Comparison of ENCODE assay signal across 18 cellular contexts in the genomic region with DNA sequence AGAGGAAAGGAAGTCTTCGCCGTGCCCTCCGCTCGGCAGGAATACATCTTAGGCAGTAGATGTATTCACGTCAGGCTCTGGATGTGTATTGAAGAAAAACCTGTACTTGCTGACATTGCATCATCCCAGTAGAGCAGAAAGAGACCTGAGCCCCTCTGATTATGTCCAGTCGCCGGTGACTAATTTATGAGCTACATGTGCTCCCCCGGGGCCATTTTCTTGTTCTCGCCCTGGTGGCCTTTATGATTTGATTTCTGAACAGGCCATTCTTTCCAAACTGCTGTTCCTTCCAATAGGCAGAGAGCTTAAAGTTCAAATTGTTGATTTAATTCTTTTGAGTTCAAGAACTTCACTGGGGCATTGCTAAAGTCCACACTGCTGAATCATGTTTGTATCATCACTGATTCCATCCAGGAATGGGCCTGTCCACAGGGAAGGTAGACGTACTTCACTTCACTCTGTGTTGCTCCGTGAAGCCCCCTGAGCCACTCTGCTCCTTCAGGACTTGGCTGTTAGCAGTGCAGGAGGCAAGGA.
A peak's percentile ranks its signal among the peaks of the same experiment; 100 is the strongest.
DNase-seq lines count a peak whose midpoint lies in the region; ATAC-seq and TF ChIP-seq lines count a peak whose summit lies in the region.
"Had no signal": no experiment of that assay in that cellular context is flagged by ENCODE, and none has a peak within 500 bp of the region (broad histone marks: within the 10 kb centered on the region; RNA-seq: fewer than 3 reads in every experiment).

No MANE protein-coding gene starts in this region.

- no peaks in the 10 kb centered on the region for H4K20me1 ChIP-seq in PC-3 (ENCODE audit: low read length)

- H3K27me3 ChIP-seq in AG04450 (ENCODE audit: control insufficient read depth, insufficient read depth, low read length) (no peaks in the 10 kb centered on the region), PC-3 (ENCODE audit: low read length) (no peaks in the 10 kb centered on the region), upper lobe of left lung (no peaks in the 10 kb centered on the region)

- no peak for TF ChIP-seq EP300 in upper lobe of left lung (IDR thresholded peaks at IDR 0.05)

- no peak overlapping the region for H3K9ac ChIP-seq in PC-3 (ENCODE audit: low read length)

- peak overlapping the region; percentile 94 for H3K27ac Mint-ChIP-seq in osteocyte (ENCODE audit: unreplicated experiment)
- H3K27ac Mint-ChIP-seq: CD14-positive monocyte, T-cell had no signal

- H3K36me3 ChIP-seq in PC-3 (ENCODE audit: low read depth, low read length) (no peaks in the 10 kb centered on the region), upper lobe of left lung (no peaks in the 10 kb centered on the region)

- H3K79me2 ChIP-seq in PC-3 (ENCODE audit: low read length) = no peaks in the 10 kb centered on the region

- no peaks in the 10 kb centered on the region for H3K9me3 Mint-ChIP-seq in osteocyte (ENCODE audit: unreplicated experiment)
- H3K9me3 Mint-ChIP-seq: IgD-negative memory B cell, T-cell had no signal

- no peak for ATAC-seq in PC-3
- ATAC-seq in GM19023 (IDR thresholded peaks at IDR 0.05; ENCODE audit: unreplicated experiment) = no peak
- no peak for ATAC-seq in upper lobe of left lung (ENCODE audit: low FRiP score in 2 of 2)
- ATAC-seq: left ventricle myocardium superior, Right ventricle myocardium inferior, T-cell had no signal

- BruUV-seq in PC-3 (replicated peaks; lab: Mats Ljungman, UMichigan) = no TSS peak

- H3K27me3 Mint-ChIP-seq in osteocyte (ENCODE audit: unreplicated experiment) = no peaks in the 10 kb centered on the region

- POLR2A ChIA-PET in AG04450 (lab: Yijun Ruan, JAX) = no interaction called here
- POLR2A ChIA-PET in PC-3 (lab: Charles Lee; ENCODE audit: unreplicated experiment) = no interaction called here

- intact Hi-C loops in PC-3 (cut with micrococcal nuclease) = no loop called here

- H3K9me3 ChIP-seq in AG04450 (ENCODE audit: control insufficient read depth, insufficient read depth, low read length) (no peaks in the 10 kb centered on the region), PC-3 (ENCODE audit: low read length) (no peaks in the 10 kb centered on the region), upper lobe of left lung (no peaks in the 10 kb centered on the region)

- H3F3A ChIP-seq in PC-3 (ENCODE audit: low read length, unreplicated experiment) = no peaks in the 10 kb centered on the region

- peak overlapping the region; percentile 34 for H3K27ac ChIP-seq in AG04450 (ENCODE audit: low read depth, low read length)
- H3K27ac ChIP-seq in PC-3 (ENCODE audit: low read length) = no peak overlapping the region
- H3K27ac ChIP-seq in upper lobe of left lung = no peak overlapping the region
- H3K27ac ChIP-seq: HL-60 had no signal

- 0 out of 2 replicates have a peak, but pooled peaks cover 7% of the 10 kb centered on the region for H3K4me1 ChIP-seq in PC-3 (ENCODE audit: insufficient read depth, low read length)
- no peaks in the 10 kb centered on the region for H3K4me1 ChIP-seq in upper lobe of left lung

- peaks cover 9% of the 10 kb centered on the region for H3K36me3 Mint-ChIP-seq in osteocyte (ENCODE audit: unreplicated experiment)
- H3K36me3 Mint-ChIP-seq: CD14-positive monocyte, IgD-negative memory B cell, T-cell had no signal

- TF ChIP-seq CTCF in AG04450 (IDR thresholded peaks at IDR 0.05; ENCODE audit: low read depth, low read length) = no peak
- TF ChIP-seq CTCF in PC-3 (conservative IDR thresholded peaks at IDR 0.05; ENCODE audit: low read depth, low read length) = no peak
- no peak for TF ChIP-seq CTCF in fibroblast of mammary gland (conservative IDR thresholded peaks at IDR 0.05; ENCODE audit: control insufficient read depth, insufficient read depth, low read depth, low read length)
- TF ChIP-seq CTCF in osteocyte (IDR thresholded peaks at IDR 0.05) = no peak
- TF ChIP-seq CTCF in upper lobe of left lung (IDR thresholded peaks at IDR 0.05) = no peak

- DNase-seq in AG04450 (ENCODE audit: low read depth, low spot score) = no peak
- peak; percentile 18 for DNase-seq in PC-3
- DNase-seq in fibroblast of mammary gland (ENCODE audit: low read depth) = peak; percentile 38
- no peak for DNase-seq in osteocyte (ENCODE audit: extremely low spot score, unreplicated experiment)
- DNase-seq in amniotic stem cell (lab: John Stamatoyannopoulos, UW) = no peak
- DNase-seq in epidermal melanocyte (ENCODE audit: insufficient read length, low spot score) = no peak
- no peak for DNase-seq in upper lobe of left lung
- DNase-seq: activated CD4-positive, alpha-beta T cell treated with anti-CD3 and anti-CD28 coated beads, Interleukin-2, amount 50 U/mL, for 1 hour; activated naive CD4-positive, alpha-beta T cell; erythroblast; left ventricle myocardium superior; NCI-H524 treated with DMSO at 0.1 percent for 48 hours; T-cell had no signal

- CTCF ChIA-PET in AG04450 (lab: Charles Lee) (interaction anchor here (1.2 kb wide), 1 partner anchor 57 kb away, joined by 3 read pairs; no protein-coding TSS in a partner anchor), PC-3 (lab: Charles Lee) (no interaction called here)

- H3K9me2 ChIP-seq in PC-3 (replicated peaks; ENCODE audit: low read length) = no peaks in the 10 kb centered on the region

- H3K4me2 ChIP-seq in PC-3 (ENCODE audit: low read length) = no peak overlapping the region

- no peak for TF ChIP-seq POLR2A in upper lobe of left lung (IDR thresholded peaks at IDR 0.05)

- WGBS in upper lobe of left lung, 2 donors = 94 to 97% methylated on average over 11 of the region's 11 CpGs

- peaks cover 41% of the 10 kb centered on the region for H3K4me1 Mint-ChIP-seq in osteocyte (ENCODE audit: unreplicated experiment)
- H3K4me1 Mint-ChIP-seq: CD14-positive monocyte, IgD-negative memory B cell, T-cell had no signal

- no peak overlapping the region for H3K4me3 ChIP-seq in AG04450 (ENCODE audit: low read depth, low read length)
- no peak overlapping the region for H3K4me3 ChIP-seq in PC-3 (ENCODE audit: low read length)
- H3K4me3 ChIP-seq in fibroblast of mammary gland (ENCODE audit: control insufficient read depth, low read depth, low read length) = no peak overlapping the region
- H3K4me3 ChIP-seq in upper lobe of left lung = no peak overlapping the region

- H2AFZ ChIP-seq in PC-3 (ENCODE audit: low read length) = no peak overlapping the region

- no peak overlapping the region for H3K4me3 Mint-ChIP-seq in osteocyte (ENCODE audit: unreplicated experiment)
- H3K4me3 Mint-ChIP-seq: CD14-positive monocyte, IgD-negative memory B cell, T-cell had no signal

Comparison
In these comparisons a context has a peak if more than half of its experiments do, and no peak if none do; other contexts are left out.
1. DNase-seq: peak in PC-3 (single experiment) and fibroblast of mammary gland (single experiment); none in AG04450 (single experiment), osteocyte (single experiment), amniotic stem cell (single experiment), epidermal melanocyte (single experiment) and upper lobe of left lung (0 of 2).